ENCODE assay signal across 20 cellular contexts in genomic region chr1:41475346-41475745, GRCh38. TPM values are rescaled to one million over a fixed set of nuclear protein-coding genes. Genes with fewer than 3 reads are reported as not detected.
A peak's percentile ranks its signal among the peaks of the same experiment; 100 is the strongest.
DNase-seq lines count a peak whose midpoint lies in the region; ATAC-seq and TF ChIP-seq lines count a peak whose summit lies in the region.
"Had no signal": no experiment of that assay in that cellular context is flagged by ENCODE, and none has a peak within 500 bp of the region (broad histone marks: within the 10 kb centered on the region; RNA-seq: fewer than 3 reads in every experiment).

No MANE protein-coding gene starts in this region.

- no peak overlapping the region for H2AFZ ChIP-seq in trophoblast cell (ENCODE audit: insufficient read depth, low read length, poor library complexity)
- H2AFZ ChIP-seq: GM23338 had no signal

- in situ Hi-C loops in transverse colon (cut with MboI; ENCODE audit: low pct_ligation_motif_present in 1 of 4, low pct_unique_long_range_greater_than_20kb in 1 of 4, low sequenced_read_pairs in 3 of 4), result no loop called here

- H4K12ac ChIP-seq in trophoblast cell (ENCODE audit: low read depth, low read length), result no peak overlapping the region

- H3K23ac ChIP-seq in trophoblast cell (ENCODE audit: low read length), result no peak overlapping the region

- H3K9me3 ChIP-seq in ascending aorta, result no peaks in the 10 kb centered on the region
- no peaks in the 10 kb centered on the region for H3K9me3 ChIP-seq in gastroesophageal sphincter
- H3K9me3 ChIP-seq in trophoblast cell (ENCODE audit: insufficient read depth, low read depth, low read length), result no peaks in the 10 kb centered on the region
- no peaks in the 10 kb centered on the region for H3K9me3 ChIP-seq in transverse colon
- H3K9me3 ChIP-seq in CD4-positive, alpha-beta T cell (ENCODE audit: control insufficient read depth, low read length), result no peaks in the 10 kb centered on the region
- H3K9me3 ChIP-seq: BE2C, SJSA1 had no signal

- H3K27me3 ChIP-seq in ascending aorta (no peaks in the 10 kb centered on the region), gastroesophageal sphincter (no peaks in the 10 kb centered on the region), trophoblast cell (ENCODE audit: insufficient read depth, low read length) (no peaks in the 10 kb centered on the region), transverse colon (no peaks in the 10 kb centered on the region)
- no peaks in the 10 kb centered on the region for H3K27me3 ChIP-seq in CD4-positive, alpha-beta T cell (ENCODE audit: control insufficient read depth, insufficient read depth, low read length)
- H3K27me3 ChIP-seq: BE2C, SJSA1 had no signal

- H3K14ac ChIP-seq in trophoblast cell (ENCODE audit: low read length), result peak overlapping the region; percentile 10

- TF ChIP-seq POLR2A in gastroesophageal sphincter (IDR thresholded peaks at IDR 0.05), result no peak
- no peak for TF ChIP-seq POLR2A in transverse colon (IDR thresholded peaks at IDR 0.05)

- intact Hi-C loops in ascending aorta (cut with DNase I) (no loop called here), transverse colon (cut with DNase I; ENCODE audit: low total_unique reads) (no loop called here)
- intact Hi-C loops in CD4-positive, alpha-beta T cell (cut with DNase I, micrococcal nuclease), result no loop called here

- no peak overlapping the region for H4K8ac ChIP-seq in trophoblast cell (ENCODE audit: low read depth, low read length)

- H3K4me3 ChIP-seq in ascending aorta (no peak overlapping the region), gastroesophageal sphincter (no peak overlapping the region), trophoblast cell (ENCODE audit: low read depth, low read length) (no peak overlapping the region), transverse colon (no peak overlapping the region)
- H3K4me3 ChIP-seq: GM23338, SJSA1 had no signal

- H3K36me3 Mint-ChIP-seq in CD4-positive, alpha-beta T cell (ENCODE audit: low read depth), result no peaks in the 10 kb centered on the region
- H3K36me3 Mint-ChIP-seq: IgD-negative memory B cell had no signal

- peak overlapping the region; percentile 19 for H2AK5ac ChIP-seq in trophoblast cell (ENCODE audit: low read length)

- H3K4me2 ChIP-seq in trophoblast cell (ENCODE audit: low read length), result no peak overlapping the region
- H3K4me2 ChIP-seq: GM23338 had no signal

- CTCF ChIA-PET in CD4-positive, alpha-beta T cell (lab: Charles Lee), result no interaction called here

- no peaks in the 10 kb centered on the region for H3K4me1 Mint-ChIP-seq in CD4-positive, alpha-beta T cell (ENCODE audit: low read depth)
- H3K4me1 Mint-ChIP-seq: endodermal cell; IgD-negative memory B cell; stimulated activated naive CD8-positive, alpha-beta T cell treated with anti-CD3 and anti-CD28 coated beads, Interleukin-15, amount 100 ng/mL, for 72 hours had no signal

- TF ChIP-seq CTCF in ascending aorta (IDR thresholded peaks at IDR 0.05), result no peak
- no peak for TF ChIP-seq CTCF in gastroesophageal sphincter (IDR thresholded peaks at IDR 0.05)
- TF ChIP-seq CTCF in transverse colon (IDR thresholded peaks at IDR 0.05), result no peak
- no peak for TF ChIP-seq CTCF in CD4-positive, alpha-beta T cell (IDR thresholded peaks at IDR 0.05)

- no peaks in the 10 kb centered on the region for H3K9me3 Mint-ChIP-seq in CD4-positive, alpha-beta T cell
- H3K9me3 Mint-ChIP-seq: endodermal cell; GM23338; IgD-negative memory B cell; stimulated activated naive CD8-positive, alpha-beta T cell treated with anti-CD3 and anti-CD28 coated beads, Interleukin-15, amount 100 ng/mL, for 72 hours had no signal

- peak overlapping the region; percentile 72 for H4K91ac ChIP-seq in trophoblast cell (ENCODE audit: low read depth, low read length)

- H3K4ac ChIP-seq in trophoblast cell (ENCODE audit: low read depth, low read length), result no peak overlapping the region

- TF ChIP-seq EP300 in gastroesophageal sphincter (IDR thresholded peaks at IDR 0.05) (no peak), transverse colon (IDR thresholded peaks at IDR 0.05; ENCODE audit: low read depth) (no peak)

- peak overlapping the region; percentile 28 for H2BK120ac ChIP-seq in trophoblast cell (ENCODE audit: insufficient read depth, low read length, poor library complexity)

- no peak for DNase-seq in ascending aorta (ENCODE audit: low spot score in 2 of 2)
- DNase-seq in trophoblast cell, result no peak
- DNase-seq in transverse colon, result no peak
- DNase-seq in GDM1 (lab: John Stamatoyannopoulos, UW), result no peak
- DNase-seq in CD4-positive, alpha-beta T cell, result no peak
- DNase-seq in NK-92 (lab: John Stamatoyannopoulos, UW; ENCODE audit: unreplicated experiment), result no peak
- DNase-seq: activated CD4-positive, CD25-positive, alpha-beta regulatory T cell treated with anti-CD3 and anti-CD28 coated beads, Interleukin-2, amount 50 U/mL, for 72 hours; amniotic stem cell; Calu3; NCI-H510A treated with DMSO at 0.1 percent for 48 hours; stimulated activated naive CD8-positive, alpha-beta T cell treated with anti-CD3 and anti-CD28 coated beads, Interleukin-15, amount 100 ng/mL, for 72 hours; T-helper 9 cell had no signal

- no peaks in the 10 kb centered on the region for H3K27me3 Mint-ChIP-seq in CD4-positive, alpha-beta T cell

- POLR2A ChIA-PET in CD4-positive, alpha-beta T cell (lab: Charles Lee), result no interaction called here

- H2BK5ac ChIP-seq in trophoblast cell (ENCODE audit: low read depth, low read length, poor library complexity), result peak overlapping the region; percentile 27

- H3K27ac ChIP-seq in ascending aorta, result peak overlapping the region; percentile 86 to 90
- peak overlapping the region; percentile 11 to 88 (median 85) for H3K27ac ChIP-seq in gastroesophageal sphincter
- no peak overlapping the region for H3K27ac ChIP-seq in trophoblast cell (ENCODE audit: low read depth, low read length)
- peak overlapping the region; percentile 38 to 83 (median 64) for H3K27ac ChIP-seq in transverse colon
- H3K27ac ChIP-seq in CD4-positive, alpha-beta T cell (ENCODE audit: low read depth, low read length), result no peak overlapping the region
- H3K27ac ChIP-seq: SJSA1 had no signal

- H2BK12ac ChIP-seq in trophoblast cell (ENCODE audit: low read length), result peak overlapping the region; percentile 27

- 64 to 78% methylated on average over 2 to 3 of the region's 4 CpGs for WGBS in gastroesophageal sphincter (ENCODE audit: low coverage in 1 of 2), 2 donors
- whole genome bisulfite sequencing in trophoblast cell (ENCODE audit: extremely low coverage, insufficient coverage, insufficient read length), result no CpG with 5 or more reads among the region's 4 CpGs
- 63% methylated on average over 4 of the region's 4 CpGs; no CpG with 5 or more reads in 1 of the 2 donors for WGBS in transverse colon (ENCODE audit: low coverage in 1 of 2), 2 donors

- H3K79me1 ChIP-seq in trophoblast cell (ENCODE audit: low read length), result peaks cover 27% of the 10 kb centered on the region

- no peak for ATAC-seq in gastroesophageal sphincter
- ATAC-seq in CD4-positive, alpha-beta T cell (ENCODE audit: poor library complexity), result no peak
- ATAC-seq: stimulated activated naive CD8-positive, alpha-beta T cell treated with anti-CD3 and anti-CD28 coated beads, Interleukin-15, amount 100 ng/mL, for 72 hours had no signal

- H3K27ac Mint-ChIP-seq in CD4-positive, alpha-beta T cell, result no peak overlapping the region
- H3K27ac Mint-ChIP-seq: GM23338, IgD-negative memory B cell had no signal

- H3K4me1 ChIP-seq in ascending aorta (peaks cover 19 to 45% of the 10 kb centered on the region in 2 donors), gastroesophageal sphincter (peaks cover 5 to 69% (median 20%) of the 10 kb centered on the region in 3 donors), trophoblast cell (ENCODE audit: control insufficient read depth in 1 of 2, insufficient read depth in 2 of 2, low read length in 2 of 2) (peaks cover 21 to 27% of the 10 kb centered on the region in 2 experiments), transverse colon (peaks cover 28 to 49% (median 35%) of the 10 kb centered on the region in 4 donors)
- H3K4me1 ChIP-seq: BE2C had no signal

- no peak overlapping the region for H3K9ac ChIP-seq in trophoblast cell (ENCODE audit: low read length)

- peak overlapping the region; percentile 9 for H3K18ac ChIP-seq in trophoblast cell (ENCODE audit: low read length)

- H3K36me3 ChIP-seq in ascending aorta (no peaks in the 10 kb centered on the region), gastroesophageal sphincter (no peaks in the 10 kb centered on the region), trophoblast cell (ENCODE audit: control insufficient read depth in 1 of 2, insufficient read depth in 2 of 2, low read length in 2 of 2) (no peaks in the 10 kb centered on the region), transverse colon (no peaks in the 10 kb centered on the region)
- H3K36me3 ChIP-seq: BE2C, SJSA1 had no signal

- H3K4me3 Mint-ChIP-seq in CD4-positive, alpha-beta T cell, result no peak overlapping the region
- H3K4me3 Mint-ChIP-seq: endodermal cell; GM23338; IgD-negative memory B cell; stimulated activated naive CD8-positive, alpha-beta T cell treated with anti-CD3 and anti-CD28 coated beads, Interleukin-15, amount 100 ng/mL, for 72 hours had no signal

- no peaks in the 10 kb centered on the region for H3K79me2 ChIP-seq in trophoblast cell (ENCODE audit: control insufficient read depth, insufficient read depth, low read length, poor library complexity)

RNA-seq across cellular contexts. Expression of gene EDN2, which starts 9.1 kb away (rescaled TPM):
- total RNA-seq in ascending aorta (not detected), gastroesophageal sphincter (1 to 10 TPM in 1 of 4 donors, under 1 TPM in 1, not detected in 2; 0.50 to 1.1 TPM), transverse colon (10 to 100 TPM in 2 of 4 donors, 1 to 10 TPM in 2; 3.8 to 15.7 (median 10.3) TPM)
- polyA plus RNA-seq in trophoblast cell (2013), result 0.14 and 0.19 TPM in 2 replicates
- not detected for total RNA-seq in CD4-positive, alpha-beta T cell
- total RNA-seq: cerebellum, endodermal cell, GM23338, progenitor cell of endocrine pancreas had no signal
- polyA plus RNA-seq: GM23338, IgD-negative memory B cell had no signal

Comparison
In these comparisons a context has a peak if more than half of its experiments do, and no peak if none do; other contexts are left out.
1. H3K27ac ChIP-seq: peak in ascending aorta (2 of 2), gastroesophageal sphincter (4 of 4) and transverse colon (4 of 4); none in trophoblast cell (single experiment) and CD4-positive, alpha-beta T cell (single experiment).